ENCODE assay signal across 1 cellular context in the genomic region with DNA sequence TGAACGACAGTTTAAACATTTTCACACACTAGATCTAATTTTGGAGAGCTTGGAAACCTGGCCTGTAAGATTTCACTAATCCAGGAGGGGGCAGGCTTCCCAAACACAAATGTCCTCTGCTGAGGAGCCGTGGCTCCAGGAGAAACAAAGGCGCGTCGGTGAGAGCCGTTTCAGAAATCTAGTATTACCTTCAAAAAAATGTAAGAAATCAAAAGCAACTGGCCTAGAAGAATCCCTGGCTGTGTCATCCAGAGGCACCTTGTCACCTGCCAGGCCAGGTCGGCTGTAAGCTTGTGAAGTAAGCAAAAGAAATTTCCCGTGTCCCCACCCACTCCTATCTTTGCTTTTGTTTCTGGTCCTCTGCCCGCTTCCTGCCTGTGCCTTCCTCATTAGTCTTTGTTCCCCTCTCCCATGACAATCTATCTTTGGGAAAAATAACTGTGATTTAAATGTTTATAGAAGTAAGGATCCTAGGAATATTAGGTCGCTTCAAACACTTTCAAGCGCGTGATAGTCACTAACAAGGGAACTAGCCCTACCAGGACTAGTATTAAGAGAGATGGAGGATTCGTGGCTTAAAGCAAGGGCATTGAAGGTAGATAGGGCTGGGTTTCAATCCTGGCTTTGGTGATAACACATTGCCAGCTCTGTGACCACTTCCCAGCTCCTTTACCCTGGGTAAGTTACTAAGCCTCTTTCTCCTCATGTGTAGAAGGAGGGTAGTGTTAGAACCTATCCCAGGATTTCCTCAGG.
TF ChIP-seq lines count a peak whose summit lies in the region.

No MANE protein-coding gene starts in this region.

TF ChIP-seq in GM23338, 12 proteins besides CTCF, POLR2A, EP300 and RAD21 (continued from another document):
- no peak for TF ChIP-seq ZNF462 (CRISPR knock-in tag; IDR thresholded peaks at IDR 0.05)
